21 cellular contexts compared by ENCODE assay signal in the genomic region with DNA sequence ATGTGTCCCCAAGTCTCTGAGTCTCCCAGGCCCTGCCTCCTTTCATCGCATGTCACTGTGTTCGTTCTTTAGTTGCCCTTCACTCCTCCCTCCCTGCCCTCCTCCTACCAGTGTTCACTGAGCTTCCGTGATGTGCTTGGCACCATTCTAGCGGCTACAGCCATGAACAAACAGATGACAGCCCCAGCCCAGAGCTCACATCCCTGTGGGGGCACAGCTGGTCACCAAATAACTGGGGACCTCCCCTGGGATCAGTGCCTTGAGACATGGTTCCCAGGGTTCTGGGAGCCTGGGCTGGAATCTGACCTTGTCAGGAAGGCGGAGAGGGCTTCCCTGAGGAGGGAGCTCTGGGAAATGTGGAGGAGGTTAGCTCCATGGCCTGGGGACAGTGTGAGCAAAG.
"Had no signal": no experiment of that assay in that cellular context is flagged by ENCODE, and none has a peak within 500 bp of the region (broad histone marks: within the 10 kb centered on the region; RNA-seq: fewer than 3 reads in every experiment).

No MANE protein-coding gene starts in this region.

- H3K36me3 ChIP-seq: left ventricle myocardium inferior, neural progenitor cell, ovary, spleen, tibial nerve, vagina had no signal

- H3K9ac ChIP-seq: neural progenitor cell had no signal

- H3K27me3 Mint-ChIP-seq: progenitor cell of endocrine pancreas; stimulated activated naive CD8-positive, alpha-beta T cell treated with anti-CD3 and anti-CD28 coated beads, Interleukin-15, Interleukin-2, amounts not matched to agents 100 ng/mL and 50 ng/mL, for 24 hours had no signal

- H3K27ac ChIP-seq: left ventricle myocardium inferior, neural progenitor cell, ovary, spleen, tibial nerve, vagina had no signal

- H3K36me3 Mint-ChIP-seq: memory B cell; naive thymus-derived CD8-positive, alpha-beta T cell; neural progenitor cell; stimulated activated effector memory CD8-positive, alpha-beta T cell treated with anti-CD3 and anti-CD28 coated beads, Interleukin-12 subunit alpha, Interleukin-12 subunit beta, amount 100 ng/mL, for 72 hours; type B pancreatic cell had no signal

- H3K4me3 Mint-ChIP-seq: memory B cell; naive thymus-derived CD8-positive, alpha-beta T cell; nephron; neural progenitor cell; stimulated activated effector memory CD8-positive, alpha-beta T cell treated with anti-CD3 and anti-CD28 coated beads, Interleukin-12 subunit alpha, Interleukin-12 subunit beta, amount 100 ng/mL, for 72 hours; stimulated activated naive CD8-positive, alpha-beta T cell treated with anti-CD3 and anti-CD28 coated beads, Interleukin-15, Interleukin-2, amounts not matched to agents 100 ng/mL and 50 ng/mL, for 24 hours; type B pancreatic cell had no signal

- H3K9me3 ChIP-seq: left ventricle myocardium inferior, ovary, vagina had no signal

- H3K27me3 ChIP-seq: neural progenitor cell, ovary, tibial nerve, vagina had no signal

- H3K27ac Mint-ChIP-seq: memory B cell; naive thymus-derived CD8-positive, alpha-beta T cell; nephron; neural progenitor cell; progenitor cell of endocrine pancreas; stimulated activated effector memory CD8-positive, alpha-beta T cell treated with anti-CD3 and anti-CD28 coated beads, Interleukin-12 subunit alpha, Interleukin-12 subunit beta, amount 100 ng/mL, for 72 hours; stimulated activated naive CD8-positive, alpha-beta T cell treated with anti-CD3 and anti-CD28 coated beads, Interleukin-15, Interleukin-2, amounts not matched to agents 100 ng/mL and 50 ng/mL, for 24 hours; type B pancreatic cell had no signal

- DNase-seq: hippocampal formation; kidney; left colon; left ventricle myocardium inferior; naive thymus-derived CD8-positive, alpha-beta T cell; ovary; right cardiac atrium; small intestine; spleen; stimulated activated CD4-positive, alpha-beta T cell treated with anti-CD3 and anti-CD28 coated beads, Interleukin-4, amount 100 ng/mL, for 24 hours; stimulated activated naive CD4-positive, alpha-beta T cell had no signal

- H3K4me1 ChIP-seq: left ventricle myocardium inferior, neural progenitor cell, spleen, tibial nerve, vagina had no signal

- H2AFZ ChIP-seq: neural progenitor cell had no signal

- H3K9me3 Mint-ChIP-seq: memory B cell; nephron; neural progenitor cell; stimulated activated effector memory CD8-positive, alpha-beta T cell treated with anti-CD3 and anti-CD28 coated beads, Interleukin-12 subunit alpha, Interleukin-12 subunit beta, amount 100 ng/mL, for 72 hours; stimulated activated naive CD8-positive, alpha-beta T cell treated with anti-CD3 and anti-CD28 coated beads, Interleukin-15, Interleukin-2, amounts not matched to agents 100 ng/mL and 50 ng/mL, for 24 hours; type B pancreatic cell had no signal

- H3K4me3 ChIP-seq: left ventricle myocardium inferior, lung, neural progenitor cell, ovary, spleen, tibial nerve, vagina had no signal

- H3K4me1 Mint-ChIP-seq: memory B cell; stimulated activated effector memory CD8-positive, alpha-beta T cell treated with anti-CD3 and anti-CD28 coated beads, Interleukin-12 subunit alpha, Interleukin-12 subunit beta, amount 100 ng/mL, for 72 hours had no signal

- H3K4me2 ChIP-seq: neural progenitor cell had no signal
